Comparison of ENCODE assay signal across 23 cellular contexts in genomic region chr9:37442556-37442955, GRCh38.
"Had no signal": no experiment of that assay in that cellular context is flagged by ENCODE, and none has a peak within 500 bp of the region (broad histone marks: within the 10 kb centered on the region; RNA-seq: fewer than 3 reads in every experiment).

No MANE protein-coding gene starts in this region.

- H3K4me3 Mint-ChIP-seq: activated CD4-positive, alpha-beta memory T cell treated with anti-CD3 and anti-CD28 coated beads for 36 hours; activated CD4-positive, alpha-beta T cell treated with anti-CD3 and anti-CD28 coated beads, Interleukin-2, amount 10 ng/mL, durations not matched to agents 7 days and 5 days; activated naive CD4-positive, alpha-beta T cell treated with anti-CD3 and anti-CD28 coated beads for 36 hours; activated naive CD8-positive, alpha-beta T cell treated with anti-CD3 and anti-CD28 coated beads, Interleukin-2, amount 10 ng/mL, durations not matched to agents 7 days and 5 days; activated T-helper 17 cell treated with anti-CD3 and anti-CD28 coated beads, Interleukin-2, amount 50 U/mL, for 72 hours; T-helper 17 cell had no signal

- H3K9me3 ChIP-seq: adrenal gland had no signal

- H3K27ac ChIP-seq: adrenal gland had no signal

- H3K27ac Mint-ChIP-seq: activated CD4-positive, alpha-beta memory T cell treated with anti-CD3 and anti-CD28 coated beads for 36 hours; activated CD4-positive, alpha-beta T cell treated with anti-CD3 and anti-CD28 coated beads, Interleukin-2, amount 10 ng/mL, durations not matched to agents 7 days and 5 days; activated naive CD4-positive, alpha-beta T cell treated with anti-CD3 and anti-CD28 coated beads for 36 hours; activated T-helper 17 cell treated with anti-CD3 and anti-CD28 coated beads, Interleukin-2, amount 50 U/mL, for 72 hours had no signal

- DNase-seq: activated CD4-positive, alpha-beta memory T cell treated with anti-CD3 and anti-CD28 coated beads for 36 hours; activated CD4-positive, alpha-beta T cell treated with anti-CD3 and anti-CD28 coated beads, Interleukin-2, amount 10 ng/mL, durations not matched to agents 7 days and 5 days; activated CD4-positive, CD25-positive, alpha-beta regulatory T cell; activated gamma-delta T cell; activated naive CD4-positive, alpha-beta T cell treated with anti-CD3 and anti-CD28 coated beads for 36 hours; activated naive CD8-positive, alpha-beta T cell treated with anti-CD3 and anti-CD28 coated beads, Interleukin-2, amount 10 ng/mL, durations not matched to agents 7 days and 5 days; activated T-cell treated with anti-CD3 and anti-CD28 coated beads for 4 hours; activated T-cell treated with anti-CD3 and anti-CD28 coated beads, Interleukin-2, amount 50 U/mL, for 48 hours; anterior cingulate cortex; central memory CD4-positive, alpha-beta T cell; NCI-H1092; NCI-H1417; NCI-H1930; NCI-H2171; NCI-H2227 treated with DMSO at 0.1 percent for 48 hours; NCI-H446 treated with DMSO at 0.1 percent for 48 hours; NCI-H524 treated with DMSO at 0.1 percent for 48 hours; NCI-H774; SIG-M5; T-helper 17 cell; T-helper 9 cell had no signal

- ATAC-seq: activated T-helper 17 cell treated with anti-CD3 and anti-CD28 coated beads, Interleukin-2, amount 50 U/mL, for 72 hours; T-helper 17 cell had no signal

- H3K4me1 Mint-ChIP-seq: activated CD4-positive, alpha-beta T cell treated with anti-CD3 and anti-CD28 coated beads, Interleukin-2, amount 10 ng/mL, durations not matched to agents 7 days and 5 days; activated naive CD8-positive, alpha-beta T cell treated with anti-CD3 and anti-CD28 coated beads, Interleukin-2, amount 10 ng/mL, durations not matched to agents 7 days and 5 days had no signal

- H3K9me3 Mint-ChIP-seq: activated CD4-positive, alpha-beta memory T cell treated with anti-CD3 and anti-CD28 coated beads for 36 hours; activated CD4-positive, alpha-beta T cell treated with anti-CD3 and anti-CD28 coated beads, Interleukin-2, amount 10 ng/mL, durations not matched to agents 7 days and 5 days; activated naive CD4-positive, alpha-beta T cell treated with anti-CD3 and anti-CD28 coated beads for 36 hours; activated naive CD8-positive, alpha-beta T cell treated with anti-CD3 and anti-CD28 coated beads, Interleukin-2, amount 10 ng/mL, durations not matched to agents 7 days and 5 days; activated T-helper 17 cell treated with anti-CD3 and anti-CD28 coated beads, Interleukin-2, amount 50 U/mL, for 72 hours had no signal

- H3K4me3 ChIP-seq: adrenal gland had no signal

- H3K4me1 ChIP-seq: adrenal gland had no signal

- H3K27me3 Mint-ChIP-seq: activated CD4-positive, alpha-beta memory T cell treated with anti-CD3 and anti-CD28 coated beads for 36 hours; activated CD4-positive, alpha-beta T cell treated with anti-CD3 and anti-CD28 coated beads, Interleukin-2, amount 10 ng/mL, durations not matched to agents 7 days and 5 days; activated naive CD8-positive, alpha-beta T cell treated with anti-CD3 and anti-CD28 coated beads, Interleukin-2, amount 10 ng/mL, durations not matched to agents 7 days and 5 days; activated T-helper 17 cell treated with anti-CD3 and anti-CD28 coated beads, Interleukin-2, amount 50 U/mL, for 72 hours; T-helper 17 cell had no signal

- H3K27me3 ChIP-seq: adrenal gland had no signal
